18 cellular contexts compared by ENCODE assay signal in genomic region chr7:74058486-74058885, GRCh38. TPM values are rescaled to one million over a fixed set of nuclear protein-coding genes. Genes with fewer than 3 reads are reported as not detected.
"Had no signal": no experiment of that assay in that cellular context is flagged by ENCODE, and none has a peak within 500 bp of the region (broad histone marks: within the 10 kb centered on the region; RNA-seq: fewer than 3 reads in every experiment).

No MANE protein-coding gene starts in this region.

- H3K27me3 Mint-ChIP-seq: activated T-cell treated with anti-CD3 and anti-CD28 coated beads, Interleukin-2, amount 50 U/mL, for 24 hours had no signal

- H3K4me3 Mint-ChIP-seq: activated T-cell treated with anti-CD3 and anti-CD28 coated beads, Interleukin-2, amount 50 U/mL, for 24 hours; activated T-helper 17 cell treated with anti-CD3 and anti-CD28 coated beads, Interleukin-2, amount 50 U/mL, for 72 hours; naive B cell; neural progenitor cell; type B pancreatic cell; WTC11 had no signal

- DNase-seq: activated CD8-positive, alpha-beta memory T cell treated with anti-CD3 and anti-CD28 coated beads for 24 hours; activated CD8-positive, alpha-beta memory T cell treated with anti-CD3 and anti-CD28 coated beads, Interleukin-2, amount 50 U/mL, for 4 hours; activated T-cell treated with anti-CD3 and anti-CD28 coated beads, Interleukin-2, amount 50 U/mL, for 24 hours; cortex of kidney; foreskin fibroblast; naive B cell; stimulated activated CD4-positive, alpha-beta T cell treated with anti-CD3 and anti-CD28 coated beads, Interleukin-4, amount 100 ng/mL, for 4 hours; T-helper 1 cell; T-helper 9 cell had no signal

- H3K36me3 Mint-ChIP-seq: activated naive CD4-positive, alpha-beta T cell treated with anti-CD3 and anti-CD28 coated beads, Interleukin-2, amount 50 U/mL, for 72 hours; naive B cell; neural progenitor cell; type B pancreatic cell; WTC11 had no signal

- H3K4me1 ChIP-seq: neural progenitor cell, prostate gland had no signal

- H3K27me3 ChIP-seq: left lung, neural progenitor cell had no signal

- H3K36me3 ChIP-seq: neural progenitor cell had no signal

- H3K27ac ChIP-seq: left lung, neural progenitor cell had no signal

- H3K9me3 Mint-ChIP-seq: activated naive CD4-positive, alpha-beta T cell treated with anti-CD3 and anti-CD28 coated beads, Interleukin-2, amount 50 U/mL, for 72 hours; activated T-cell treated with anti-CD3 and anti-CD28 coated beads, Interleukin-2, amount 50 U/mL, for 24 hours; activated T-helper 17 cell treated with anti-CD3 and anti-CD28 coated beads, Interleukin-2, amount 50 U/mL, for 72 hours; neural progenitor cell; type B pancreatic cell; WTC11 had no signal

- H3K9me3 ChIP-seq: left lung, prostate gland had no signal

- H3K4me3 ChIP-seq: left lung, lung, neural progenitor cell, prostate gland had no signal

- ATAC-seq: activated naive CD4-positive, alpha-beta T cell treated with anti-CD3 and anti-CD28 coated beads, Interleukin-2, amount 50 U/mL, for 72 hours; activated T-helper 17 cell treated with anti-CD3 and anti-CD28 coated beads, Interleukin-2, amount 50 U/mL, for 72 hours; left lung; WTC11 had no signal

- H3K27ac Mint-ChIP-seq: activated T-cell treated with anti-CD3 and anti-CD28 coated beads, Interleukin-2, amount 50 U/mL, for 24 hours; activated T-helper 17 cell treated with anti-CD3 and anti-CD28 coated beads, Interleukin-2, amount 50 U/mL, for 72 hours; neural progenitor cell; type B pancreatic cell; WTC11 had no signal

- H3K4me1 Mint-ChIP-seq: activated T-helper 17 cell treated with anti-CD3 and anti-CD28 coated beads, Interleukin-2, amount 50 U/mL, for 72 hours; WTC11 had no signal

RNA-seq across cellular contexts. Expression of gene ELN, which starts 30.5 kb away (rescaled TPM):
- total RNA-seq: activated naive CD4-positive, alpha-beta T cell treated with anti-CD3 and anti-CD28 coated beads, Interleukin-2, amount 50 U/mL, for 72 hours; activated T-helper 17 cell treated with anti-CD3 and anti-CD28 coated beads, Interleukin-2, amount 50 U/mL, for 72 hours; kidney epithelial cell had no signal
